17 cellular contexts compared by ENCODE assay signal in genomic region chr7:90645784-90646183, GRCh38. TPM values are rescaled to one million over a fixed set of nuclear protein-coding genes. Genes with fewer than 3 reads are reported as not detected.
DNase-seq lines count a peak whose midpoint lies in the region; ATAC-seq and TF ChIP-seq lines count a peak whose summit lies in the region.
"Had no signal": no experiment of that assay in that cellular context is flagged by ENCODE, and none has a peak within 500 bp of the region (broad histone marks: within the 10 kb centered on the region; RNA-seq: fewer than 3 reads in every experiment).

No MANE protein-coding gene starts in this region.

- no peak overlapping the region for H4K8ac ChIP-seq in mesendoderm (ENCODE audit: low read depth, low read length)

- no CpG with 5 or more reads among the region's 1 CpG for WGBS in mesendoderm (ENCODE audit: extremely low coverage, insufficient coverage, low lambda C conversion rate)

- H4K5ac ChIP-seq in mesendoderm (ENCODE audit: low read length), result no peak overlapping the region

- no TSS peak for BruUV-seq in PC-3 (replicated peaks; lab: Mats Ljungman, UMichigan)

- H3K36me3 ChIP-seq in mesendoderm (ENCODE audit: control insufficient read depth, insufficient read depth, low read length), result no peaks in the 10 kb centered on the region
- no peaks in the 10 kb centered on the region for H3K36me3 ChIP-seq in MG63
- no peaks in the 10 kb centered on the region for H3K36me3 ChIP-seq in PC-3 (ENCODE audit: low read depth, low read length)
- H3K36me3 ChIP-seq: upper lobe of right lung had no signal

- ATAC-seq in GM18502 (IDR thresholded peaks at IDR 0.05; ENCODE audit: poor library complexity, unreplicated experiment) (peak; percentile 66), HG02678 (IDR thresholded peaks at IDR 0.05; ENCODE audit: unreplicated experiment) (peak; percentile 64), GM21723 (IDR thresholded peaks at IDR 0.05; ENCODE audit: unreplicated experiment) (no peak), HG03439 (IDR thresholded peaks at IDR 0.05; ENCODE audit: unreplicated experiment) (no peak), PC-3 (no peak)
- ATAC-seq: activated naive CD8-positive, alpha-beta T cell treated with anti-CD3 and anti-CD28 coated beads, Interleukin-2, amount 50 U/mL, for 24 hours; upper lobe of right lung had no signal

- peaks cover 2% of the 10 kb centered on the region for H3K79me2 ChIP-seq in mesendoderm (ENCODE audit: control insufficient read depth, insufficient read depth, low read length)
- no peaks in the 10 kb centered on the region for H3K79me2 ChIP-seq in PC-3 (ENCODE audit: low read length)

- no peaks in the 10 kb centered on the region for H3F3A ChIP-seq in PC-3 (ENCODE audit: low read length, unreplicated experiment)

- no peak overlapping the region for H2BK120ac ChIP-seq in mesendoderm (ENCODE audit: low read depth, low read length)

- no peaks in the 10 kb centered on the region for H3K27me3 ChIP-seq in mesendoderm (ENCODE audit: insufficient read depth, low read length, poor library complexity)
- no peaks in the 10 kb centered on the region for H3K27me3 ChIP-seq in MG63
- no peaks in the 10 kb centered on the region for H3K27me3 ChIP-seq in PC-3 (ENCODE audit: low read length)
- H3K27me3 ChIP-seq: upper lobe of right lung had no signal

- H2AFZ ChIP-seq in PC-3 (ENCODE audit: low read length), result no peak overlapping the region

- no peaks in the 10 kb centered on the region; the same call in 1 of the 2 replicates for H3K9me3 ChIP-seq in MG63
- H3K9me3 ChIP-seq in PC-3 (ENCODE audit: low read length), result no peaks in the 10 kb centered on the region
- H3K9me3 ChIP-seq: upper lobe of right lung had no signal

- H3K23ac ChIP-seq in mesendoderm (ENCODE audit: low read length), result no peak overlapping the region

- DNase-seq in NCI-H82 treated with DMSO at 0.1 percent for 48 hours (lab: John Stamatoyannopoulos, UW; ENCODE audit: unreplicated experiment), result peak; percentile 37
- DNase-seq in mesendoderm, result peak; percentile 25
- no peak for DNase-seq in MG63
- no peak for DNase-seq in PC-3
- DNase-seq: activated CD4-positive, alpha-beta T cell treated with anti-CD3 and anti-CD28 coated beads, Interleukin-2, amount 10 ng/mL, durations not matched to agents 24 days and 14 days; activated naive CD8-positive, alpha-beta T cell treated with anti-CD3 and anti-CD28 coated beads, Interleukin-2, amount 50 U/mL, for 24 hours; activated T-cell treated with anti-CD3 and anti-CD28 coated beads, Interleukin-2, amount 50 U/mL, for 24 hours; cerebellar nuclear complex; DMS53; H9; NCI-H1105 treated with DMSO at 0.1 percent for 48 hours; NCI-H446 treated with DMSO at 0.1 percent for 48 hours; upper lobe of right lung had no signal

- H3K18ac ChIP-seq in mesendoderm (ENCODE audit: low read length), result no peak overlapping the region

- no peak overlapping the region for H2BK5ac ChIP-seq in mesendoderm (ENCODE audit: low read length)

- no peak overlapping the region for H2BK15ac ChIP-seq in mesendoderm (replicated peaks; ENCODE audit: low read depth)

- no peak overlapping the region for H3K56ac ChIP-seq in mesendoderm (ENCODE audit: low read length)

- no peak overlapping the region for H2AK5ac ChIP-seq in mesendoderm (ENCODE audit: low read length)

- intact Hi-C loops in PC-3 (cut with micrococcal nuclease), result no loop called here

- H3K4ac ChIP-seq in mesendoderm (ENCODE audit: low read depth, low read length), result no peak overlapping the region

- H3K4me1 ChIP-seq in mesendoderm (ENCODE audit: control insufficient read depth, low read depth, low read length) (no peaks in the 10 kb centered on the region), PC-3 (ENCODE audit: insufficient read depth, low read length) (no peaks in the 10 kb centered on the region)
- H3K4me1 ChIP-seq: upper lobe of right lung had no signal

- CTCF ChIA-PET in PC-3 (lab: Charles Lee), result no interaction called here

- H3K9ac ChIP-seq in mesendoderm (ENCODE audit: low read length) (no peak overlapping the region), PC-3 (ENCODE audit: low read length) (no peak overlapping the region)

- H3K4me2 ChIP-seq in mesendoderm (ENCODE audit: low read length) (no peak overlapping the region), PC-3 (ENCODE audit: low read length) (no peak overlapping the region)

- no peaks in the 10 kb centered on the region for H4K20me1 ChIP-seq in PC-3 (ENCODE audit: low read length)

- no peak overlapping the region for H3K27ac ChIP-seq in mesendoderm (ENCODE audit: low read depth, low read length)
- no peak overlapping the region for H3K27ac ChIP-seq in PC-3 (ENCODE audit: low read length)
- H3K27ac ChIP-seq: upper lobe of right lung had no signal

- POLR2A ChIA-PET in PC-3 (lab: Charles Lee; ENCODE audit: unreplicated experiment), result no interaction called here

- no peak for TF ChIP-seq CTCF in PC-3 (conservative IDR thresholded peaks at IDR 0.05; ENCODE audit: low read depth, low read length)

- H3K4me3 ChIP-seq in mesendoderm (ENCODE audit: low read length) (no peak overlapping the region), MG63 (no peak overlapping the region), PC-3 (ENCODE audit: low read length) (no peak overlapping the region)
- H3K4me3 ChIP-seq: upper lobe of right lung had no signal

- no peaks in the 10 kb centered on the region for H3K9me2 ChIP-seq in PC-3 (replicated peaks; ENCODE audit: low read length)

- H3K79me1 ChIP-seq in mesendoderm (ENCODE audit: low read length), result no peaks in the 10 kb centered on the region

RNA-seq across cellular contexts. Expression of gene CDK14, which starts 49.7 kb away (rescaled TPM):
- 16.3 TPM for polyA plus RNA-seq in mesendoderm (2013, experiment 1 of 2)
- polyA plus RNA-seq in mesendoderm (2013, experiment 2 of 2), result 18.7 TPM
- total RNA-seq in MG63 (2014; rRNA removed; shearing (Covaris generic); ENCODE audit: low replicate concordance), result 7.5 and 13.2 TPM in 2 replicates
- 6.6 and 8.2 TPM in 2 replicates for total RNA-seq in PC-3 (2014; rRNA removed)

Comparison
In these comparisons a context has a peak if more than half of its experiments do, and no peak if none do; other contexts are left out.
1. ATAC-seq: peak in GM18502 (single experiment) and HG02678 (single experiment); none in GM21723 (single experiment), HG03439 (single experiment) and PC-3 (single experiment).
2. DNase-seq: peak in NCI-H82 treated with DMSO at 0.1 percent for 48 hours (single experiment) and mesendoderm (single experiment); none in MG63 (single experiment) and PC-3 (single experiment).